ENCODE assay signal across 8 cellular contexts in the genomic region with DNA sequence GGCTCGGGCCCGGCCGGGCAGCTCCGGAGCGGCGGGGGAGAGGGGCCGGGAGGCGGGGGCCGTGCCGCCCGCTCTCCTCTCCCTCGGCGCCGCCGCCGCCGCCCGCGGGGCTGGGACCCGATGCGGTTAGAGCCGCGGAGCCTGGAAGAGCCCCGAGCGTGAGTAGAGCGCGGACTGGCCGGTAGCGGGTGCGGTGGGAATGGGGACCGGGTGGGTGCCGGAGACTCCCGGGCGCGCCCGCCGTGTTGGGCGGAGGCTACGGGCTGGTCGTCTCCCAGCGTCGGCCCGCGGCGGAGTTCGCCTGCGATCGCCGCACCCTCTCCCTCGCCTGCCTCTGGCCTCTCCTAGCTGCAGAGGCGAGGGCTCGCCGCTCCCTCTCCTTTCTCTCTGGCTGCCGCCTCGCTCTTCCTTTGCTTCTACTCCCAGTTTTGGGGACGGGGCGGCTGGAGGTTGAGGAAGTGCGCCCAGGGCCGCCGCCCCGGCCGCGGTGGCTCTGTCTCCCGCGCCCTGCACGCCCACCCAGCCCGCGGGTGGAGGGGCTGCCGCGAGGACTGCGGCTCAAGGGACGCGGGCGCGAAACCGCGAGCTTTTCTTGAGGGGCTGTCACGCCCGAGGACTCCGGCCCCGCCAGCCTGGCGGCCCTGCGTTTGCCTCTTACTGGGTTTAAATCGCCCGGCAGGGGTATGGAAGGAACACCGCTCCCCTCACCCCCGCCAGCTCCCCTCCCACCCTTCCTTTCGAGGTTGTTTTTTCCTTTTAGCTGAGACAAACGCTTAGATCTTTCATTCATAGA. TPM values are rescaled to one million over a fixed set of nuclear protein-coding genes. Genes with fewer than 3 reads are reported as not detected.
DNase-seq lines count a peak whose midpoint lies in the region; ATAC-seq and TF ChIP-seq lines count a peak whose summit lies in the region.

No MANE protein-coding gene starts in this region.

- H3K4me1 Mint-ChIP-seq in activated T-cell treated with anti-CD3 and anti-CD28 coated beads, Interleukin-2, amount 50 U/mL, for 24 hours (ENCODE audit: low read depth) = peaks cover 46% of the 10 kb centered on the region
- H3K4me1 Mint-ChIP-seq in stimulated activated effector memory CD8-positive, alpha-beta T cell treated with anti-CD3 and anti-CD28 coated beads, Interleukin-12 subunit alpha, Interleukin-12 subunit beta, amount 100 ng/mL, for 72 hours = peaks cover 24% of the 10 kb centered on the region

- no peaks in the 10 kb centered on the region for H3K27me3 ChIP-seq in NT2/D1 (ENCODE audit: insufficient read depth, insufficient read length)
- no peaks in the 10 kb centered on the region for H3K27me3 ChIP-seq in esophagus muscularis mucosa

- no peak for TF ChIP-seq POLR2A in esophagus muscularis mucosa (IDR thresholded peaks at IDR 0.05; ENCODE audit: low read depth)

- H3K4me1 ChIP-seq in NT2/D1 (ENCODE audit: insufficient read depth, insufficient read length) (no peaks in the 10 kb centered on the region), esophagus muscularis mucosa (peaks cover 20 to 37% (median 33%) of the 10 kb centered on the region in 4 donors)

- H3K9ac ChIP-seq in NT2/D1 (ENCODE audit: insufficient read length, low read depth) = peak overlapping the region; percentile 92

- H3K27ac ChIP-seq in esophagus muscularis mucosa (replicated peaks in 1 of 4) = peak overlapping the region; percentile 91 to 99 (median 98)

- WGBS in esophagus muscularis mucosa = 2% methylated on average over 23 of the region's 89 CpGs

- DNase-seq in AG08396 (ENCODE audit: low spot score) = peak; percentile 57
- DNase-seq in NT2/D1 (ENCODE audit: low read depth, low spot score) = no peak
- peak; percentile 78 for DNase-seq in activated T-cell treated with anti-CD3 and anti-CD28 coated beads, Interleukin-2, amount 50 U/mL, for 24 hours
- DNase-seq in esophagus muscularis mucosa (ENCODE audit: extremely low spot score) = no peak
- DNase-seq in myocyte (ENCODE audit: low read depth) = peak; percentile 63
- peak; percentile 56 to 79 for DNase-seq in stimulated activated effector memory CD8-positive, alpha-beta T cell treated with anti-CD3 and anti-CD28 coated beads, Interleukin-12 subunit alpha, Interleukin-12 subunit beta, amount 100 ng/mL, for 72 hours (ENCODE audit: low spot score in 2 of 2)

- no peaks in the 10 kb centered on the region for H3K27me3 Mint-ChIP-seq in activated T-cell treated with anti-CD3 and anti-CD28 coated beads, Interleukin-2, amount 50 U/mL, for 24 hours

- TF ChIP-seq CTCF in esophagus muscularis mucosa (IDR thresholded peaks at IDR 0.05) = no peak

- intact Hi-C loops in esophagus muscularis mucosa (cut with DNase I) = loop anchor here (5.0 to 10.0 kb wide), 3 partner anchors 114 to 416 kb away; partner anchors contain the start of gene ACTL6A

- H3K36me3 Mint-ChIP-seq in activated T-cell treated with anti-CD3 and anti-CD28 coated beads, Interleukin-2, amount 50 U/mL, for 24 hours (ENCODE audit: low read depth) = peaks cover 5% of the 10 kb centered on the region
- peaks cover 9% of the 10 kb centered on the region for H3K36me3 Mint-ChIP-seq in stimulated activated effector memory CD8-positive, alpha-beta T cell treated with anti-CD3 and anti-CD28 coated beads, Interleukin-12 subunit alpha, Interleukin-12 subunit beta, amount 100 ng/mL, for 72 hours

- no peaks in the 10 kb centered on the region for H3K36me3 ChIP-seq in NT2/D1 (ENCODE audit: insufficient read depth, insufficient read length, low read length)
- H3K36me3 ChIP-seq in esophagus muscularis mucosa = no peaks in the 10 kb centered on the region

- no peak for TF ChIP-seq EP300 in esophagus muscularis mucosa (IDR thresholded peaks at IDR 0.05)

- no peaks in the 10 kb centered on the region for H3K9me3 Mint-ChIP-seq in activated T-cell treated with anti-CD3 and anti-CD28 coated beads, Interleukin-2, amount 50 U/mL, for 24 hours
- no peaks in the 10 kb centered on the region for H3K9me3 Mint-ChIP-seq in stimulated activated effector memory CD8-positive, alpha-beta T cell treated with anti-CD3 and anti-CD28 coated beads, Interleukin-12 subunit alpha, Interleukin-12 subunit beta, amount 100 ng/mL, for 72 hours

- peak overlapping the region; percentile 87 for H3K4me3 Mint-ChIP-seq in activated T-cell treated with anti-CD3 and anti-CD28 coated beads, Interleukin-2, amount 50 U/mL, for 24 hours
- H3K4me3 Mint-ChIP-seq in stimulated activated effector memory CD8-positive, alpha-beta T cell treated with anti-CD3 and anti-CD28 coated beads, Interleukin-12 subunit alpha, Interleukin-12 subunit beta, amount 100 ng/mL, for 72 hours = no peak overlapping the region

- peak; percentile 35 for ATAC-seq in GM18907 (IDR thresholded peaks at IDR 0.05; ENCODE audit: unreplicated experiment)
- peak; percentile 20 for ATAC-seq in HG03135 (IDR thresholded peaks at IDR 0.05; ENCODE audit: unreplicated experiment)
- peak; percentile 17 for ATAC-seq in stimulated activated effector memory CD8-positive, alpha-beta T cell treated with anti-CD3 and anti-CD28 coated beads, Interleukin-12 subunit alpha, Interleukin-12 subunit beta, amount 100 ng/mL, for 72 hours

- H3K9me3 ChIP-seq in NT2/D1 (ENCODE audit: insufficient read depth, low read length) = no peaks in the 10 kb centered on the region
- H3K9me3 ChIP-seq in esophagus muscularis mucosa = no peaks in the 10 kb centered on the region

- H3K4me3 ChIP-seq in NT2/D1 (ENCODE audit: insufficient read length, low read depth) (peak overlapping the region; percentile 82), esophagus muscularis mucosa (peak overlapping the region; percentile 95 to 96 (median 96))

- peak overlapping the region; percentile 94 for H3K27ac Mint-ChIP-seq in activated T-cell treated with anti-CD3 and anti-CD28 coated beads, Interleukin-2, amount 50 U/mL, for 24 hours
- no peak overlapping the region for H3K27ac Mint-ChIP-seq in stimulated activated effector memory CD8-positive, alpha-beta T cell treated with anti-CD3 and anti-CD28 coated beads, Interleukin-12 subunit alpha, Interleukin-12 subunit beta, amount 100 ng/mL, for 72 hours

RNA-seq across cellular contexts. Expression of gene PIK3CA, which starts 0.5 kb away (rescaled TPM):
- 10 to 100 TPM; 33.7 to 47.5 (median 36.0) TPM for total RNA-seq in esophagus muscularis mucosa
- total RNA-seq in myocyte = 18.5 and 21.3 TPM in 2 replicates
- 9.2 TPM for polyA plus RNA-seq in myocyte (2012)

Comparison
In these comparisons a context has a peak if more than half of its experiments do, and no peak if none do; other contexts are left out.
1. DNase-seq: peak in AG08396 (single experiment), activated T-cell treated with anti-CD3 and anti-CD28 coated beads, Interleukin-2, amount 50 U/mL, for 24 hours (single experiment), myocyte (single experiment) and stimulated activated effector memory CD8-positive, alpha-beta T cell treated with anti-CD3 and anti-CD28 coated beads, Interleukin-12 subunit alpha, Interleukin-12 subunit beta, amount 100 ng/mL, for 72 hours (2 of 2); none in NT2/D1 (single experiment) and esophagus muscularis mucosa (single experiment).
2. Peak in every context shown above with its lines, with median percentiles within 50 percentile points of each other: ATAC-seq.